In genomic region chr1:228798047-228798446, GRCh38 we compare ENCODE assay signal across 16 cellular contexts.
"Had no signal": no experiment of that assay in that cellular context is flagged by ENCODE, and none has a peak within 500 bp of the region (broad histone marks: within the 10 kb centered on the region; RNA-seq: fewer than 3 reads in every experiment).

No MANE protein-coding gene starts in this region.

- H3K27me3 ChIP-seq: breast epithelium, SJSA1, stomach had no signal

- H3K36me3 ChIP-seq: breast epithelium, SJSA1, stomach had no signal

- H3K9me3 ChIP-seq: breast epithelium, mucosa of descending colon, SJSA1, stomach had no signal

- H3K36me3 Mint-ChIP-seq: activated naive CD8-positive, alpha-beta T cell treated with anti-CD3 and anti-CD28 coated beads for 36 hours had no signal

- ATAC-seq: left lobe of liver, mucosa of descending colon had no signal

- DNase-seq: activated CD4-positive, alpha-beta T cell treated with anti-CD3 and anti-CD28 coated beads, Interleukin-2, amount 50 U/mL, for 1 hour; activated CD4-positive, CD25-positive, alpha-beta regulatory T cell; activated gamma-delta T cell; activated naive CD8-positive, alpha-beta T cell treated with anti-CD3 and anti-CD28 coated beads for 36 hours; activated T-cell treated with anti-CD3 and anti-CD28 coated beads, Interleukin-2, amount 50 U/mL, for 48 hours; anterior cingulate cortex; dermis blood vessel endothelial cell; islet precursor cell; mammary epithelial cell; mucosa of descending colon; nephron progenitor cell; stimulated activated CD4-positive, alpha-beta T cell treated with anti-CD3 and anti-CD28 coated beads, Interleukin-4, amount 100 ng/mL, for 4 hours; stomach had no signal

- H3K27ac ChIP-seq: SJSA1 had no signal

- H3K27ac Mint-ChIP-seq: activated naive CD8-positive, alpha-beta T cell treated with anti-CD3 and anti-CD28 coated beads for 36 hours; nephron progenitor cell had no signal

- H3K4me3 Mint-ChIP-seq: activated naive CD8-positive, alpha-beta T cell treated with anti-CD3 and anti-CD28 coated beads for 36 hours; nephron progenitor cell had no signal

- H3K4me1 ChIP-seq: SJSA1 had no signal

- H3K27me3 Mint-ChIP-seq: activated naive CD8-positive, alpha-beta T cell treated with anti-CD3 and anti-CD28 coated beads for 36 hours had no signal

- H3K9me3 Mint-ChIP-seq: nephron progenitor cell had no signal

- H3K4me3 ChIP-seq: breast epithelium, mucosa of descending colon, SJSA1, stomach had no signal
